In genomic region chr7:146176790-146177189, GRCh38 we compare ENCODE assay signal across 18 cellular contexts.
DNase-seq lines count a peak whose midpoint lies in the region; ATAC-seq and TF ChIP-seq lines count a peak whose summit lies in the region.
"Had no signal": no experiment of that assay in that cellular context is flagged by ENCODE, and none has a peak within 500 bp of the region (broad histone marks: within the 10 kb centered on the region; RNA-seq: fewer than 3 reads in every experiment).

No MANE protein-coding gene starts in this region.

- H3K27me3 Mint-ChIP-seq in nephron (ENCODE audit: low read depth), result no peaks in the 10 kb centered on the region
- H3K27me3 Mint-ChIP-seq: B cell; CD4-positive, CD25-positive, alpha-beta regulatory T cell; T-helper 17 cell had no signal

- no peak for TF ChIP-seq CTCF in nephron (IDR thresholded peaks at IDR 0.05; ENCODE audit: unreplicated experiment in 3 of 3)

- peak; percentile 41 for DNase-seq in DMS153 treated with DMSO at 0.1 percent for 48 hours (lab: John Stamatoyannopoulos, UW; ENCODE audit: unreplicated experiment)
- peak; percentile 2 for DNase-seq in H7
- DNase-seq in SK-N-DZ (ENCODE audit: low spot score), result peak; percentile 4
- DNase-seq in HK-2 (ENCODE audit: unreplicated experiment), result no peak
- no peak for DNase-seq in SJCRH30
- DNase-seq: CD4-positive, CD25-positive, alpha-beta regulatory T cell; DMS79 treated with DMSO at 0.1 percent for 48 hours; GDM1; H9; NCI-H1105 treated with DMSO at 0.1 percent for 48 hours; NCI-H187 treated with DMSO at 0.1 percent for 48 hours; NCI-H524; SIG-M5; T-helper 17 cell had no signal

- no peak overlapping the region for H3K4me3 Mint-ChIP-seq in nephron
- H3K4me3 Mint-ChIP-seq: B cell; CD4-positive, CD25-positive, alpha-beta regulatory T cell; H9; T-helper 17 cell had no signal

- H3K4me1 Mint-ChIP-seq in nephron, result peaks cover 11% of the 10 kb centered on the region
- H3K4me1 Mint-ChIP-seq: B cell; CD4-positive, CD25-positive, alpha-beta regulatory T cell; T-helper 17 cell had no signal

- H3K9me3 Mint-ChIP-seq in nephron, result no peaks in the 10 kb centered on the region
- H3K9me3 Mint-ChIP-seq: H9 had no signal

- H3K9me3 ChIP-seq in SJCRH30 (replicated peaks), result no peaks in the 10 kb centered on the region

- no peak overlapping the region for H3K27ac ChIP-seq in SJCRH30

- H3K27ac Mint-ChIP-seq in nephron, result peak overlapping the region; percentile 89 to 92 (median 92)
- H3K27ac Mint-ChIP-seq: B cell; CD4-positive, CD25-positive, alpha-beta regulatory T cell; T-helper 17 cell had no signal

- H3K27me3 ChIP-seq in H7 (ENCODE audit: control insufficient read depth, insufficient read depth, low read length) (no peaks in the 10 kb centered on the region), SJCRH30 (peaks cover 12% of the 10 kb centered on the region; the same call in 1 of the 2 replicates)

- no peaks in the 10 kb centered on the region for H3K36me3 Mint-ChIP-seq in nephron (ENCODE audit: low read depth)
- H3K36me3 Mint-ChIP-seq: CD4-positive, CD25-positive, alpha-beta regulatory T cell had no signal

- no peaks in the 10 kb centered on the region for H3K36me3 ChIP-seq in H7 (replicated peaks; ENCODE audit: control insufficient read depth, insufficient read depth, low read length)
- no peaks in the 10 kb centered on the region for H3K36me3 ChIP-seq in SJCRH30

- no peak for ATAC-seq in HG03521 (IDR thresholded peaks at IDR 0.05; ENCODE audit: unreplicated experiment)
- ATAC-seq: GM12878, T-helper 17 cell had no signal

- H3K4me1 ChIP-seq in SJCRH30, result no peaks in the 10 kb centered on the region

- H3K4me3 ChIP-seq in H7 (ENCODE audit: insufficient read depth, low read depth, low read length) (no peak overlapping the region), SJCRH30 (no peak overlapping the region)
- H3K4me3 ChIP-seq: GM12878 had no signal

Comparison
In these comparisons a context has a peak if more than half of its experiments do, and no peak if none do; other contexts are left out.
1. DNase-seq: peak in DMS153 treated with DMSO at 0.1 percent for 48 hours (single experiment), H7 (single experiment) and SK-N-DZ (single experiment); none in HK-2 (single experiment) and SJCRH30 (0 of 2).